8 cellular contexts compared by ENCODE assay signal in the genomic region with DNA sequence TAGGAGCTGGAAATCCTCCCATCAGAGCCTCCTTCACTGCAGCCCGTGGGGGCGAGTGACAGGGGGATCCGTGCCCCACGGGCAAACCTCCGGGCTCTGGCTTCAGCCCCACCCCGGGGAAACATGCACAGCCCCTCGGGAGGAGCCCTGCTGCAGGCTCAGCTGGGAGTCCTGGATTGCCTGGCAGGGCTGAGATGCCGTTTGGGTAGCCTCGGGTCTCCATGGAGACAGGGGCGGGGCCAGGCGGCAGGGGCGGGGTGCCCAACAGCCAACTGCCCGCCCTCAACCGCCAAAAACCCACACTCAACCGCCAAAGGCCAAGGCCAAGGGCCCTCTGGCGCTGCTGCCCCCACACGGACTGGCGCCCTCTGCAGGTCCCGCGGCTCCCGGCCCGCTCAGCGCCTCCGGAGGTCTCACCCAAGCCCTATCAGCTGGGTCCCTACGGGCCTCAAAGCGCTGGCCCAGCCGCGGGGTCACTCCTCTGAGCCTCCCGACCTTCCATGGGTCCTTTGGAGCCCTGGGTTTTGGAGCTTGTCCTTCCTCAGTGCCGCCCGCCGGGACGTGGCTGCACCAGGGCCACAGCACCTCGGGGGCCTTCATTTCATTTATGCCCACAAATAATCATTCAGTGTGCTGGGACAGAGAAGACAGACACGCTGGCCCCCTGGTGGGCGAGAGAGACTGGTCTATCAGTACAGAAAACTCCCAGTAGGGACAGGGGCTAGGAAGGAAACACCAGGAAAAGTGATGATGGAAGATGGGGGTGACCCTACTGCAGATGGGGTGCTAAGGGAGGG. TPM values are rescaled to one million over a fixed set of nuclear protein-coding genes. Genes with fewer than 3 reads are reported as not detected.
DNase-seq lines count a peak whose midpoint lies in the region; ATAC-seq, FAIRE-seq and TF ChIP-seq lines count a peak whose summit lies in the region.

No MANE protein-coding gene starts in this region.

- TF ChIP-seq CTCF in DND-41 (IDR thresholded peaks at IDR 0.05; ENCODE audit: borderline replicate concordance, extremely low read depth, low read length, poor library complexity, severe bottlenecking) (peak; percentile 15), NB4 (IDR thresholded peaks at IDR 0.05; ENCODE audit: low read depth, low read length) (peak; percentile 70), astrocyte (IDR thresholded peaks at IDR 0.05; ENCODE audit: insufficient read depth, low read depth, low read length) (peak; percentile 33), hepatocyte (IDR thresholded peaks at IDR 0.05; ENCODE audit: poor library complexity) (peak; percentile 57), vagina (IDR thresholded peaks at IDR 0.05) (peak; percentile 20 to 58 (median 26))

- H3K4me2 ChIP-seq in DND-41 (ENCODE audit: insufficient read depth, low read length) (no peak overlapping the region), astrocyte (ENCODE audit: low read length) (peak overlapping the region; percentile 89), hepatocyte (peak overlapping the region; percentile 97)

- TF ChIP-seq POLR2A in H54 (IDR thresholded peaks at IDR 0.05; ENCODE audit: low read depth, low read length): no peak; the same call in 1 of the 2 replicates
- TF ChIP-seq POLR2A in NB4 (IDR thresholded peaks at IDR 0.05; ENCODE audit: extremely low read depth, insufficient read length): peak; percentile 13
- TF ChIP-seq POLR2A in vagina (IDR thresholded peaks at IDR 0.05): no peak

- no peaks in the 10 kb centered on the region for H3K9me3 ChIP-seq in DND-41 (ENCODE audit: insufficient read depth, low read length, severe bottlenecking)
- H3K9me3 ChIP-seq in astrocyte (ENCODE audit: insufficient read depth, low read depth, low read length): no peaks in the 10 kb centered on the region
- no peaks in the 10 kb centered on the region for H3K9me3 ChIP-seq in hepatocyte (ENCODE audit: low read depth)
- H3K9me3 ChIP-seq in vagina: no peaks in the 10 kb centered on the region

- no peaks in the 10 kb centered on the region for H3K79me2 ChIP-seq in DND-41 (ENCODE audit: insufficient read depth, low read length)
- no peaks in the 10 kb centered on the region for H3K79me2 ChIP-seq in astrocyte (ENCODE audit: insufficient read depth, low read length)
- no peaks in the 10 kb centered on the region for H3K79me2 ChIP-seq in hepatocyte

- 8% methylated on average over 30 of the region's 36 CpGs for WGBS in hepatocyte (ENCODE audit: low lambda C conversion rate, missing lambda C conversion rate)

- H3K4me1 Mint-ChIP-seq in astrocyte (ENCODE audit: low read depth, unreplicated experiment): peaks cover 6% of the 10 kb centered on the region

- H3K27ac Mint-ChIP-seq in astrocyte (ENCODE audit: unreplicated experiment): no peak overlapping the region

- no peak overlapping the region for H3K27ac ChIP-seq in DND-41 (ENCODE audit: low read length)
- no peak overlapping the region for H3K27ac ChIP-seq in astrocyte (ENCODE audit: low read depth, low read length)
- H3K27ac ChIP-seq in hepatocyte: peak overlapping the region; percentile 28
- peak overlapping the region; percentile 64 for H3K27ac ChIP-seq in vagina

- H3K4me3 Mint-ChIP-seq in astrocyte (ENCODE audit: unreplicated experiment): no peak overlapping the region

- H3K9ac ChIP-seq in DND-41 (ENCODE audit: low read depth, low read length) (no peak overlapping the region), astrocyte (ENCODE audit: low read length) (no peak overlapping the region)

- H3K9me2 ChIP-seq in hepatocyte (replicated peaks; ENCODE audit: insufficient read depth): no peaks in the 10 kb centered on the region

- H2AFZ ChIP-seq in DND-41 (ENCODE audit: low read depth, low read length) (no peak overlapping the region), astrocyte (ENCODE audit: low read depth, low read length) (peak overlapping the region; percentile 90), hepatocyte (peak overlapping the region; percentile 97)

- no peak for ATAC-seq in DND-41 (ENCODE audit: insufficient read depth, low read depth)

- intact Hi-C loops in vagina (cut with DNase I): no loop called here

- H3K36me3 Mint-ChIP-seq in astrocyte (ENCODE audit: low read depth, unreplicated experiment): peaks cover 3% of the 10 kb centered on the region

- H3K27me3 Mint-ChIP-seq in astrocyte (ENCODE audit: low read depth, unreplicated experiment): peaks cover 9% of the 10 kb centered on the region

- peaks cover 4% of the 10 kb centered on the region for H3K9me3 Mint-ChIP-seq in astrocyte (ENCODE audit: unreplicated experiment)

- H3K36me3 ChIP-seq in DND-41 (ENCODE audit: insufficient read depth, low read length) (no peaks in the 10 kb centered on the region), astrocyte (ENCODE audit: insufficient read depth, low read length) (no peaks in the 10 kb centered on the region), hepatocyte (replicated peaks; ENCODE audit: insufficient read depth, low read depth) (no peaks in the 10 kb centered on the region), vagina (no peaks in the 10 kb centered on the region)

- H4K20me1 ChIP-seq in DND-41 (ENCODE audit: insufficient read depth, low read length): no peaks in the 10 kb centered on the region
- H4K20me1 ChIP-seq in astrocyte (ENCODE audit: insufficient read depth, low read length): no peaks in the 10 kb centered on the region
- no peaks in the 10 kb centered on the region for H4K20me1 ChIP-seq in hepatocyte (ENCODE audit: insufficient read depth, poor library complexity, severe bottlenecking)

- H3K27me3 ChIP-seq in DND-41 (ENCODE audit: insufficient read depth, low read length, poor library complexity) (no peaks in the 10 kb centered on the region), astrocyte (ENCODE audit: insufficient read depth, low read length) (no peaks in the 10 kb centered on the region), hepatocyte (no peaks in the 10 kb centered on the region), vagina (no peaks in the 10 kb centered on the region)

- DNase-seq in DND-41: peak; percentile 36
- DNase-seq in H54 (ENCODE audit: insufficient read length, low spot score): peak; percentile 99
- peak; percentile 98 for DNase-seq in NB4 (ENCODE audit: low read depth)
- DNase-seq in T-helper 9 cell: peak; percentile 71
- peak; percentile 37 for DNase-seq in astrocyte (ENCODE audit: low read depth)
- peak; percentile 79 for DNase-seq in hepatocyte (ENCODE audit: low spot score)
- DNase-seq in renal cortical epithelial cell (ENCODE audit: low read depth): peak; percentile 39
- DNase-seq in vagina (ENCODE audit: extremely low spot score in 2 of 2): no peak

- no peak overlapping the region for H3K4me3 ChIP-seq in DND-41 (ENCODE audit: low read depth in 1 of 2, low read length in 2 of 2)
- H3K4me3 ChIP-seq in NB4 (ENCODE audit: low read depth, low read length): peak overlapping the region; percentile 34
- peak overlapping the region; percentile 49 for H3K4me3 ChIP-seq in astrocyte (ENCODE audit: insufficient read depth, low read depth, low read length)
- peak overlapping the region; percentile 60 for H3K4me3 ChIP-seq in hepatocyte
- peak overlapping the region; percentile 47 to 59 for H3K4me3 ChIP-seq in vagina

- H3K4me1 ChIP-seq in DND-41 (ENCODE audit: insufficient read depth, low read length): no peaks in the 10 kb centered on the region
- H3K4me1 ChIP-seq in astrocyte (ENCODE audit: insufficient read depth, low read length): peaks cover 6% of the 10 kb centered on the region
- H3K4me1 ChIP-seq in hepatocyte (ENCODE audit: insufficient read depth): peaks cover 4% of the 10 kb centered on the region
- H3K4me1 ChIP-seq in vagina: peaks cover 17% of the 10 kb centered on the region

- FAIRE-seq in H54 (lab: Jason Lieb, UNC) (no peak), astrocyte (lab: Jason Lieb, UNC) (no peak)

RNA-seq across cellular contexts. Expression of gene ACAD9, which starts 33.5 kb away (rescaled TPM):
- total RNA-seq in astrocyte (32.4 and 33.3 TPM in 2 replicates), hepatocyte (26.0 and 33.8 TPM in 2 replicates), renal cortical epithelial cell (47.2 and 48.9 TPM in 2 replicates), vagina (43.0 TPM)
- 29.7 and 32.0 TPM in 2 replicates for polyA plus RNA-seq in hepatocyte

Comparison
In these comparisons a context has a peak if more than half of its experiments do, and no peak if none do; other contexts are left out.
1. DNase-seq: peak in DND-41 (single experiment), H54 (single experiment), NB4 (single experiment), T-helper 9 cell (single experiment), astrocyte (single experiment), hepatocyte (single experiment) and renal cortical epithelial cell (single experiment); none in vagina (0 of 2).
2. H3K27ac ChIP-seq: peak in hepatocyte (single experiment) and vagina (single experiment); none in DND-41 (single experiment) and astrocyte (single experiment).
3. H3K4me3 ChIP-seq: peak in NB4 (single experiment), astrocyte (single experiment), hepatocyte (single experiment) and vagina (2 of 2); none in DND-41 (0 of 2).
4. CTCF ChIP-seq: peak in every context shown above with its lines; median percentile 70 in NB4; 57 in hepatocyte; 33 in astrocyte; 26 in vagina; 15 in DND-41.